1 cellular context compared by ENCODE assay signal in genomic region chr17:17495448-17496188, GRCh38.
TF ChIP-seq lines count a peak whose summit lies in the region.

No MANE protein-coding gene starts in this region.

TF ChIP-seq in IMR-90, 13 proteins besides CTCF, POLR2A, EP300 and RAD21 (continued from another document):
- TF ChIP-seq RFX5 (IDR thresholded peaks at IDR 0.05; ENCODE audit: low read depth, low read length) (no peak), MAZ (IDR thresholded peaks at IDR 0.05; ENCODE audit: borderline replicate concordance, low read depth, low read length) (no peak), NFE2L2 (IDR thresholded peaks at IDR 0.05; ENCODE audit: low read depth, low read length) (no peak), BHLHE40 (IDR thresholded peaks at IDR 0.05; ENCODE audit: low read depth, low read length) (no peak), ELK1 (IDR thresholded peaks at IDR 0.05; ENCODE audit: borderline replicate concordance, low read depth, low read length) (no peak), FOS (IDR thresholded peaks at IDR 0.05; ENCODE audit: low read depth, low read length) (no peak), CEBPB (IDR thresholded peaks at IDR 0.05; ENCODE audit: low read depth, low read length) (no peak)
